In the genomic region with DNA sequence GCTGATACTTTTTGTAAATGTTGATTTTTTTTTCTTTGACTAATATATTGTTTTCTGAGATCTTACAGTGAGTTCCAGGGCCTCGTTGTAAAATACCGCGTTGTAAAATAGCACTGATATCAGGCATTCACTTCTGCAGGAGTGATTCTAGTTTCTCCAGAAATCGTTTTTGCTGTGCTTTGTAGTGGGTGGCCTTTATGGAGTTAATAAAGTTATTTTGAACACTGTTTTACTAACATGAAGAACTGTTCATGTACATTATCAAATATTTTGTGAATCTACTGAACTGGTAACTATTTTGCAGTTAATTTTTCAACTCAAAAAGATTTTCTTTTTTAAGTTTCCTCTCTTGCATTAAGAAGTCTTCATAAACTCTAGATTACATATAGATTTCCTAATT, we compare ENCODE assay signal across 10 cellular contexts. TPM values are rescaled to one million over a fixed set of nuclear protein-coding genes. Genes with fewer than 3 reads are reported as not detected.
DNase-seq lines count a peak whose midpoint lies in the region; ATAC-seq and TF ChIP-seq lines count a peak whose summit lies in the region.
"Had no signal": no experiment of that assay in that cellular context is flagged by ENCODE, and none has a peak within 500 bp of the region (broad histone marks: within the 10 kb centered on the region; RNA-seq: fewer than 3 reads in every experiment).

No MANE protein-coding gene starts in this region.

- peaks cover 10% of the 10 kb centered on the region for H3K79me2 ChIP-seq in PC-9 (ENCODE audit: low read depth)

- H3K27me3 ChIP-seq in PC-9 (ENCODE audit: insufficient read depth, low read depth) (no peaks in the 10 kb centered on the region), endodermal cell (ENCODE audit: control insufficient read depth, insufficient read depth, low read length, poor library complexity, severe bottlenecking) (no peaks in the 10 kb centered on the region), skeletal muscle tissue (ENCODE audit: control insufficient read depth in 3 of 3, insufficient read depth in 3 of 3, low read length in 3 of 3) (no peaks in the 10 kb centered on the region)

- ATAC-seq in HG02970 (IDR thresholded peaks at IDR 0.05; ENCODE audit: low FRiP score, unreplicated experiment) = no peak

- peaks cover 14% of the 10 kb centered on the region for H3K36me3 ChIP-seq in PC-9 (ENCODE audit: low read depth)
- peaks cover 24% of the 10 kb centered on the region for H3K36me3 ChIP-seq in endodermal cell (ENCODE audit: control insufficient read depth, insufficient read depth, low read length)
- peaks cover 6 to 17% (median 13%) of the 10 kb centered on the region in 3 donors for H3K36me3 ChIP-seq in skeletal muscle tissue (ENCODE audit: control insufficient read depth in 3 of 3, insufficient read depth in 3 of 3, low read length in 3 of 3)

- intact Hi-C loops in PC-9 (cut with micrococcal nuclease; ENCODE audit: unreplicated experiment) = no loop called here

- peak overlapping the region; percentile 97 for H3K4me2 ChIP-seq in PC-9

- H3K36me3 Mint-ChIP-seq in activated T-cell treated with anti-CD3 and anti-CD28 coated beads, Interleukin-2, amount 50 U/mL, for 24 hours (ENCODE audit: low read depth) = peaks cover 71% of the 10 kb centered on the region
- H3K36me3 Mint-ChIP-seq in endodermal cell (ENCODE audit: low read depth) = peaks cover 50% of the 10 kb centered on the region

- POLR2A ChIA-PET in PC-9 (lab: Charles Lee; ENCODE audit: unreplicated experiment) = no interaction called here

- H3K27ac ChIP-seq in PC-9 (no peak overlapping the region), endodermal cell (ENCODE audit: low read depth, low read length) (no peak overlapping the region), skeletal muscle tissue (ENCODE audit: low read depth, low read length) (no peak overlapping the region)

- CTCF ChIA-PET in PC-9 (lab: Charles Lee) = no interaction called here

- H3K9me3 Mint-ChIP-seq in activated T-cell treated with anti-CD3 and anti-CD28 coated beads, Interleukin-2, amount 50 U/mL, for 24 hours = peaks cover 16% of the 10 kb centered on the region
- H3K9me3 Mint-ChIP-seq in endodermal cell = peaks cover 47% of the 10 kb centered on the region

- peak overlapping the region; percentile 97 for H3K27ac Mint-ChIP-seq in activated T-cell treated with anti-CD3 and anti-CD28 coated beads, Interleukin-2, amount 50 U/mL, for 24 hours
- H3K27ac Mint-ChIP-seq in endodermal cell = no peak overlapping the region

- H3K4me3 Mint-ChIP-seq in activated T-cell treated with anti-CD3 and anti-CD28 coated beads, Interleukin-2, amount 50 U/mL, for 24 hours = peak overlapping the region; percentile 94
- H3K4me3 Mint-ChIP-seq in endodermal cell = peak overlapping the region; percentile 93

- BruUV-seq in PC-9 (replicated peaks; lab: Mats Ljungman, UMichigan) = no TSS peak

- no peaks in the 10 kb centered on the region for H4K20me1 ChIP-seq in PC-9 (ENCODE audit: insufficient read depth)

- H2AFZ ChIP-seq in PC-9 = peak overlapping the region; percentile 99; the same call in 1 of the 2 replicates

- no peak for DNase-seq in activated T-cell treated with anti-CD3 and anti-CD28 coated beads, Interleukin-2, amount 50 U/mL, for 24 hours
- no peak for DNase-seq in activated T-cell treated with anti-CD3 and anti-CD28 coated beads, Interleukin-2, amount 50 U/mL, for 1 hour
- DNase-seq in PC-9 = no peak
- DNase-seq in endodermal cell = no peak
- DNase-seq in AG08395 (ENCODE audit: low spot score) = no peak
- no peak for DNase-seq in NAMALWA (ENCODE audit: low spot score)
- DNase-seq: NCI-H2171, occipital lobe had no signal

- H3K4me3 ChIP-seq in PC-9 = peak overlapping the region; percentile 85; the same call in 1 of the 2 replicates
- H3K4me3 ChIP-seq in endodermal cell (ENCODE audit: low read length) = peak overlapping the region; percentile 95
- H3K4me3 ChIP-seq in skeletal muscle tissue (ENCODE audit: low read length in 3 of 3) = peak overlapping the region in 2 of 3 donors; percentile 91 to 93

- TF ChIP-seq CTCF in PC-9 (conservative IDR thresholded peaks at IDR 0.05) (no peak), endodermal cell (conservative IDR thresholded peaks at IDR 0.05) (no peak)

- H3K4me1 Mint-ChIP-seq in activated T-cell treated with anti-CD3 and anti-CD28 coated beads, Interleukin-2, amount 50 U/mL, for 24 hours (ENCODE audit: low read depth) = peaks cover 31% of the 10 kb centered on the region
- peaks cover 4% of the 10 kb centered on the region for H3K4me1 Mint-ChIP-seq in endodermal cell

- H3K4me1 ChIP-seq in PC-9 (replicated peaks; ENCODE audit: insufficient read depth) (peaks cover 16% of the 10 kb centered on the region), endodermal cell (ENCODE audit: control insufficient read depth, insufficient read depth, low read length) (no peaks in the 10 kb centered on the region), skeletal muscle tissue (ENCODE audit: control insufficient read depth in 3 of 3, insufficient read depth in 3 of 3, low read length in 3 of 3) (peaks cover 8 to 22% (median 16%) of the 10 kb centered on the region in 3 donors)

- peak overlapping the region; percentile 86 for H3K9ac ChIP-seq in endodermal cell (ENCODE audit: extremely low read depth, low read length, poor library complexity, severe bottlenecking)
- H3K9ac ChIP-seq in skeletal muscle tissue (ENCODE audit: low read depth in 1 of 3, low read length in 3 of 3) = no peak overlapping the region

- H3K9me3 ChIP-seq in PC-9 (ENCODE audit: insufficient read depth, low read depth) = peaks cover 11% of the 10 kb centered on the region; the same call in 1 of the 2 replicates
- H3K9me3 ChIP-seq in endodermal cell (ENCODE audit: control insufficient read depth, low read length) = peaks cover 27% of the 10 kb centered on the region
- H3K9me3 ChIP-seq in skeletal muscle tissue (ENCODE audit: control insufficient read depth in 3 of 3, low read length in 3 of 3) = peaks cover 0 to 2% (median 0%) of the 10 kb centered on the region in 3 donors

- no peaks in the 10 kb centered on the region for H3K27me3 Mint-ChIP-seq in activated T-cell treated with anti-CD3 and anti-CD28 coated beads, Interleukin-2, amount 50 U/mL, for 24 hours
- H3K27me3 Mint-ChIP-seq in endodermal cell (ENCODE audit: insufficient read depth) = no peaks in the 10 kb centered on the region

- no peaks in the 10 kb centered on the region for H3K9me2 ChIP-seq in PC-9 (ENCODE audit: insufficient read depth)

- 88 to 89% methylated on average over 3 to 4 of the region's 4 CpGs for WGBS in endodermal cell (ENCODE audit: insufficient coverage in 1 of 2, insufficient read length in 1 of 2), 2 experiments

- H3F3A ChIP-seq in PC-9 (ENCODE audit: insufficient read depth, low read depth) = no peaks in the 10 kb centered on the region

RNA-seq across cellular contexts. Expression of a gene that starts 1.0 kb away (rescaled TPM):
- total RNA-seq in PC-9 (2021) (13.8 and 14.9 TPM in 2 replicates), endodermal cell (10 to 100 TPM; 19.7 to 24.6 TPM), skeletal muscle tissue (14.1 TPM)
- polyA plus RNA-seq in endodermal cell (2013, experiment 1 of 2) = 26.1 TPM
- 25.4 TPM for polyA plus RNA-seq in endodermal cell (2013, experiment 2 of 2)
